Comparison of ENCODE assay signal across 9 cellular contexts in genomic region chr22:19767427-19768380, GRCh38. TPM values are rescaled to one million over a fixed set of nuclear protein-coding genes. Genes with fewer than 3 reads are reported as not detected.
DNase-seq lines count a peak whose midpoint lies in the region; ATAC-seq and TF ChIP-seq lines count a peak whose summit lies in the region.
"Had no signal": no experiment of that assay in that cellular context is flagged by ENCODE, and none has a peak within 500 bp of the region (broad histone marks: within the 10 kb centered on the region; RNA-seq: fewer than 3 reads in every experiment).

No MANE protein-coding gene starts in this region.

- H3K4me3 Mint-ChIP-seq in activated T-cell treated with anti-CD3 and anti-CD28 coated beads, Interleukin-2, amount 50 U/mL, for 4 hours = peak overlapping the region; percentile 44
- H3K4me3 Mint-ChIP-seq in chondrocyte (ENCODE audit: unreplicated experiment) = no peak overlapping the region

- no peaks in the 10 kb centered on the region for H3K9me3 ChIP-seq in liver (ENCODE audit: control insufficient read depth in 4 of 4, low read length in 3 of 4)
- no peaks in the 10 kb centered on the region for H3K9me3 ChIP-seq in suprapubic skin
- no peaks in the 10 kb centered on the region for H3K9me3 ChIP-seq in body of pancreas

- H3K27me3 ChIP-seq in liver (ENCODE audit: control insufficient read depth in 4 of 4, insufficient read depth in 4 of 4, low read length in 3 of 4) (peaks cover 5 to 9% (median 8%) of the 10 kb centered on the region in 4 donors), suprapubic skin (peaks cover 24% of the 10 kb centered on the region), body of pancreas (peaks cover 0 to 48% of the 10 kb centered on the region in 2 donors)

- peak; percentile 23 to 24 for ATAC-seq in activated T-cell treated with anti-CD3 and anti-CD28 coated beads, Interleukin-2, amount 50 U/mL, for 4 hours
- ATAC-seq in body of pancreas (no peak), HG03045 (IDR thresholded peaks at IDR 0.05; ENCODE audit: unreplicated experiment) (no peak)

- TF ChIP-seq CTCF in chondrocyte (IDR thresholded peaks at IDR 0.05) (peak; percentile 12), liver (IDR thresholded peaks at IDR 0.05; ENCODE audit: low read depth, low read length, missing input control) (no peak), suprapubic skin (IDR thresholded peaks at IDR 0.05) (no peak), body of pancreas (IDR thresholded peaks at IDR 0.05) (no peak)

- H3K4me3 ChIP-seq in liver (ENCODE audit: low read depth in 1 of 3, low read length in 3 of 3) (peak overlapping the region in 1 of 3 donors; percentile 44), suprapubic skin (peak overlapping the region; percentile 48), body of pancreas (no peak overlapping the region)

- no peak for TF ChIP-seq EP300 in suprapubic skin (IDR thresholded peaks at IDR 0.05)

- no peaks in the 10 kb centered on the region for H3K9me3 Mint-ChIP-seq in activated T-cell treated with anti-CD3 and anti-CD28 coated beads, Interleukin-2, amount 50 U/mL, for 4 hours
- no peaks in the 10 kb centered on the region for H3K9me3 Mint-ChIP-seq in chondrocyte (ENCODE audit: low read depth)

- H3K36me3 Mint-ChIP-seq in activated T-cell treated with anti-CD3 and anti-CD28 coated beads, Interleukin-2, amount 50 U/mL, for 4 hours (ENCODE audit: insufficient read depth) = no peaks in the 10 kb centered on the region
- H3K36me3 Mint-ChIP-seq in chondrocyte (ENCODE audit: low read depth) = no peaks in the 10 kb centered on the region

- H3K27ac ChIP-seq in liver (ENCODE audit: low read depth in 1 of 2, low read length in 2 of 2) = no peak overlapping the region
- H3K27ac ChIP-seq in suprapubic skin = peak overlapping the region; percentile 11
- H3K27ac ChIP-seq in body of pancreas = no peak overlapping the region

- DNase-seq in activated T-cell treated with anti-CD3 and anti-CD28 coated beads, Interleukin-2, amount 50 U/mL, for 4 hours = no peak
- DNase-seq in activated T-cell treated with anti-CD3 and anti-CD28 coated beads, Interleukin-2, amount 50 U/mL, for 1 hour = no peak
- no peak for DNase-seq in chondrocyte (ENCODE audit: low spot score)
- DNase-seq in suprapubic skin (ENCODE audit: low spot score in 2 of 2) = no peak
- DNase-seq in body of pancreas = no peak
- DNase-seq in NCI-H526 (lab: John Stamatoyannopoulos, UW) = no peak
- DNase-seq: cerebellar nuclear complex had no signal

- H3K27me3 Mint-ChIP-seq in activated T-cell treated with anti-CD3 and anti-CD28 coated beads, Interleukin-2, amount 50 U/mL, for 4 hours (ENCODE audit: low read depth) = peaks cover 79% of the 10 kb centered on the region
- H3K27me3 Mint-ChIP-seq in chondrocyte (ENCODE audit: low read depth) = peaks cover 24% of the 10 kb centered on the region

- H3K9ac ChIP-seq in liver (ENCODE audit: low read depth in 1 of 2, low read length in 2 of 2) = no peak overlapping the region

- peaks cover 9% of the 10 kb centered on the region for H3K4me1 Mint-ChIP-seq in activated T-cell treated with anti-CD3 and anti-CD28 coated beads, Interleukin-2, amount 50 U/mL, for 4 hours (ENCODE audit: low read depth)
- H3K4me1 Mint-ChIP-seq in chondrocyte (ENCODE audit: low read depth) = no peaks in the 10 kb centered on the region

- intact Hi-C loops in body of pancreas (cut with DNase I) = no loop called here

- no peak overlapping the region for H3K27ac Mint-ChIP-seq in chondrocyte (ENCODE audit: unreplicated experiment)

- peaks cover 0 to 29% (median 5%) of the 10 kb centered on the region in 4 donors for H3K4me1 ChIP-seq in liver (ENCODE audit: control insufficient read depth in 4 of 4, insufficient read depth in 4 of 4, low read length in 3 of 4)
- H3K4me1 ChIP-seq in suprapubic skin = peaks cover 37% of the 10 kb centered on the region
- H3K4me1 ChIP-seq in body of pancreas = peaks cover 16% of the 10 kb centered on the region

- WGBS in liver = 22% methylated on average over 37 of the region's 37 CpGs
- WGBS in suprapubic skin = 67% methylated on average over 33 of the region's 37 CpGs
- 11 to 15% methylated on average over 25 to 37 of the region's 37 CpGs for WGBS in body of pancreas, 2 donors

- H3K36me3 ChIP-seq in liver (ENCODE audit: control insufficient read depth in 4 of 4, insufficient read depth in 3 of 4, low read depth in 1 of 4, low read length in 3 of 4) (peaks cover 0 to 1% (median 0%) of the 10 kb centered on the region in 4 donors), suprapubic skin (no peaks in the 10 kb centered on the region), body of pancreas (replicated peaks in 1 of 2; ENCODE audit: insufficient read depth in 1 of 2, low read depth in 2 of 2) (no peaks in the 10 kb centered on the region)

- TF ChIP-seq RAD21 in liver (IDR thresholded peaks at IDR 0.05) = no peak

- TF ChIP-seq POLR2A in suprapubic skin (IDR thresholded peaks at IDR 0.05) = no peak
- no peak for TF ChIP-seq POLR2A in body of pancreas (IDR thresholded peaks at IDR 0.05)

TF ChIP-seq in liver, 16 proteins besides CTCF, POLR2A, EP300 and RAD21:
- TF ChIP-seq JUND (IDR thresholded peaks at IDR 0.05) (no peak), NR2F2 (IDR thresholded peaks at IDR 0.05) (peak; percentile 29)
TF ChIP-seq in liver: peak in this region for 1.

RNA-seq across cellular contexts. Expression of gene TBX1, which starts 7.1 kb away (rescaled TPM):
- total RNA-seq in activated T-cell treated with anti-CD3 and anti-CD28 coated beads, Interleukin-2, amount 50 U/mL, for 4 hours = not detected
- 0.28 to 20.8 TPM in 2 of 3 replicates, not detected in the other for total RNA-seq in chondrocyte
- under 1 TPM in 1 of 2 donors, not detected in 1; 0.17 TPM for total RNA-seq in liver
- under 1 TPM in 1 of 2 donors, not detected in 1; 0.18 TPM for polyA plus RNA-seq in liver
- 1 to 10 TPM; 1.6 to 7.0 (median 4.8) TPM for total RNA-seq in suprapubic skin
- 1 to 10 TPM in 1 of 2 donors, not detected in 1; 1.0 TPM for total RNA-seq in body of pancreas

RNA-seq across cellular contexts. Expression of gene GP1BB, which starts 44.4 kb away (rescaled TPM):
- total RNA-seq in activated T-cell treated with anti-CD3 and anti-CD28 coated beads, Interleukin-2, amount 50 U/mL, for 4 hours = under 1 TPM in 2 of 3 donors, not detected in 1; 0.25 to 0.37 TPM
- total RNA-seq in chondrocyte (36.4 to 63.4 TPM (median 56.0 TPM) in 3 replicates), liver (1 to 10 TPM in 1 of 2 donors, not detected in 1; 5.7 TPM), suprapubic skin (10 to 100 TPM; 14.7 to 28.7 (median 19.4) TPM), body of pancreas (10 to 100 TPM in 1 of 2 donors, 1 to 10 TPM in 1; 6.2 to 29.7 TPM)
- under 1 TPM; 0.38 to 0.51 TPM for polyA plus RNA-seq in liver

RNA-seq across cellular contexts. Expression of gene SEPTIN5, which starts 53.4 kb away (rescaled TPM):
- total RNA-seq in activated T-cell treated with anti-CD3 and anti-CD28 coated beads, Interleukin-2, amount 50 U/mL, for 4 hours = 1 to 10 TPM in 2 of 3 donors, under 1 TPM in 1; 0.38 to 1.3 (median 1.1) TPM
- total RNA-seq in chondrocyte (113 to 214 TPM (median 197 TPM) in 3 replicates), liver (1 to 10 TPM; 3.3 to 3.5 TPM), suprapubic skin (100 to 1,000 TPM in 3 of 4 donors, 10 to 100 TPM in 1; 89.0 to 147 (median 129) TPM), body of pancreas (10 to 100 TPM; 15.0 to 15.2 TPM)
- 1 to 10 TPM in 1 of 2 donors, under 1 TPM in 1; 0.26 to 2.2 TPM for polyA plus RNA-seq in liver

Comparison
In these comparisons a context has a peak if more than half of its experiments do, and no peak if none do; other contexts are left out.
1. ATAC-seq: peak in activated T-cell treated with anti-CD3 and anti-CD28 coated beads, Interleukin-2, amount 50 U/mL, for 4 hours (2 of 2); none in body of pancreas (single experiment) and HG03045 (single experiment).